17 cellular contexts compared by ENCODE assay signal in genomic region chr5:93300309-93300923, GRCh38.
DNase-seq lines count a peak whose midpoint lies in the region; ATAC-seq, FAIRE-seq and TF ChIP-seq lines count a peak whose summit lies in the region.
"Had no signal": no experiment of that assay in that cellular context is flagged by ENCODE, and none has a peak within 500 bp of the region (broad histone marks: within the 10 kb centered on the region; RNA-seq: fewer than 3 reads in every experiment).

No MANE protein-coding gene starts in this region.

- H2BK20ac ChIP-seq in H9 (ENCODE audit: low read depth, low read length, poor library complexity, severe bottlenecking), result no peak overlapping the region
- no peak overlapping the region for H2BK20ac ChIP-seq in H1 (ENCODE audit: low read length)

- POLR2A ChIA-PET in H1 (lab: Charles Lee; ENCODE audit: partially characterized antibody), result no interaction called here

- no peaks in the 10 kb centered on the region for H3K36me3 Mint-ChIP-seq in H9 (ENCODE audit: insufficient read depth in 1 of 3, low read depth in 3 of 3)
- H3K36me3 Mint-ChIP-seq: CD4-positive, alpha-beta memory T cell had no signal

- TF ChIP-seq RAD21 in H1 (IDR thresholded peaks at IDR 0.05 in 1 of 2, conservative IDR thresholded peaks at IDR 0.05 in 1 of 2; ENCODE audit: low read depth in 2 of 2, low read length in 2 of 2), result no peak
- TF ChIP-seq RAD21 in neural cell (conservative IDR thresholded peaks at IDR 0.05), result no peak

- peak overlapping the region in 1 of 2 experiments; percentile 59; a peak in 3 of 5 replicates for H3K4me3 Mint-ChIP-seq in H9
- H3K4me3 Mint-ChIP-seq: CD4-positive, alpha-beta memory T cell had no signal

- no peaks in the 10 kb centered on the region for H3K27me3 Mint-ChIP-seq in H9 (ENCODE audit: low read depth)

- H2BK12ac ChIP-seq in H9 (ENCODE audit: insufficient read length, low read depth, low read length) (no peak overlapping the region), H1 (ENCODE audit: low read depth, low read length) (no peak overlapping the region)

- H3K9me3 Mint-ChIP-seq in H9, result no peaks in the 10 kb centered on the region

- TF ChIP-seq EP300 in H1 (IDR thresholded peaks at IDR 0.05; ENCODE audit: borderline replicate concordance in 1 of 2, low read depth in 2 of 2, low read length in 2 of 2) (no peak), neural cell (conservative IDR thresholded peaks at IDR 0.05; ENCODE audit: poor library complexity, severe bottlenecking) (peak; percentile 94)

- no peak overlapping the region for H3K56ac ChIP-seq in H9 (ENCODE audit: insufficient read length, low read depth, low read length)
- no peak overlapping the region for H3K56ac ChIP-seq in H1 (replicated peaks; ENCODE audit: insufficient read length, low read depth, low read length)

- H3K23ac ChIP-seq in H9 (ENCODE audit: insufficient read length, low read depth, low read length) (no peak overlapping the region), H1 (ENCODE audit: insufficient read length) (no peak overlapping the region)

- H3K14ac ChIP-seq in H9 (ENCODE audit: insufficient read depth, low read length) (no peak overlapping the region), H1 (ENCODE audit: insufficient read length) (no peak overlapping the region)

- H3K23me2 ChIP-seq in H9 (ENCODE audit: insufficient read length, low read depth, low read length, poor library complexity, severe bottlenecking), result no peaks in the 10 kb centered on the region
- no peaks in the 10 kb centered on the region; the same call in 1 of the 2 replicates for H3K23me2 ChIP-seq in H1 (ENCODE audit: low read depth, low read length)

- H3K27me3 ChIP-seq in H9 (ENCODE audit: insufficient read depth, low read length) (no peaks in the 10 kb centered on the region), H1 (replicated peaks in 1 of 4; ENCODE audit: control insufficient read depth in 3 of 4, extremely low read depth in 1 of 4, insufficient read depth in 3 of 4, low read length in 3 of 4) (no peaks in the 10 kb centered on the region), neural cell (ENCODE audit: insufficient read depth, low read depth, low read length) (peaks cover 47% of the 10 kb centered on the region)

- peak overlapping the region in 1 of 4 experiments; percentile 37; a peak in 4 of 8 replicates for H3K4me3 ChIP-seq in H1 (ENCODE audit: extremely low read depth in 1 of 4, insufficient read depth in 2 of 4, low read depth in 3 of 4, low read length in 4 of 4)
- H3K4me3 ChIP-seq in neural cell (ENCODE audit: low read length), result peak overlapping the region; percentile 35

- H3K36me3 ChIP-seq in H1 (ENCODE audit: control insufficient read depth in 2 of 4, insufficient read depth in 4 of 4, low read length in 3 of 4) (no peaks in the 10 kb centered on the region), neural cell (ENCODE audit: insufficient read depth, low read length) (no peaks in the 10 kb centered on the region)

- no peaks in the 10 kb centered on the region for H3K9me2 ChIP-seq in neural cell (ENCODE audit: insufficient read depth, low read length)

- no peak overlapping the region for H3K9ac ChIP-seq in H9 (ENCODE audit: extremely low read depth, insufficient read length, low read length)
- no peak overlapping the region for H3K9ac ChIP-seq in H1 (replicated peaks in 1 of 4; ENCODE audit: extremely low read depth in 1 of 4, low read depth in 3 of 4, low read length in 3 of 4)
- H3K9ac ChIP-seq in neural cell (ENCODE audit: low read length), result no peak overlapping the region

- H2AFZ ChIP-seq in H9 (ENCODE audit: low read length), result no peak overlapping the region
- no peak overlapping the region for H2AFZ ChIP-seq in H1 (ENCODE audit: low read length)
- H2AFZ ChIP-seq in neural cell (ENCODE audit: low read depth, low read length), result no peak overlapping the region

- no CpG with 5 or more reads among the region's 8 CpGs for WGBS in H9 (ENCODE audit: extremely low coverage, insufficient read length, low lambda C conversion rate)
- 64% methylated on average over 8 of the region's 8 CpGs; no CpG with 5 or more reads in 1 of the 2 experiments for whole genome bisulfite sequencing in H1 (ENCODE audit: extremely low coverage in 1 of 2, insufficient coverage in 1 of 2, insufficient read length in 1 of 2, insufficient replicate concordance in 2 of 2, low coverage in 1 of 2, low lambda C conversion rate in 2 of 2, missing lambda C conversion rate in 1 of 2), 2 experiments

- H3F3A ChIP-seq in neural cell (ENCODE audit: insufficient read depth, low read length, poor library complexity, severe bottlenecking), result peaks cover 3% of the 10 kb centered on the region

- peaks cover 27 to 39% of the 10 kb centered on the region in 2 experiments for H3K4me1 Mint-ChIP-seq in H9
- H3K4me1 Mint-ChIP-seq: CD4-positive, alpha-beta memory T cell had no signal

- H4K8ac ChIP-seq in H9 (replicated peaks; ENCODE audit: insufficient read length, low read depth, low read length), result no peak overlapping the region
- H4K8ac ChIP-seq in H1 (ENCODE audit: extremely low read depth, insufficient read depth, low read length), result no peak overlapping the region

- H4K20me1 ChIP-seq in H9 (ENCODE audit: control insufficient read depth, insufficient read depth, insufficient read length) (no peaks in the 10 kb centered on the region), H1 (replicated peaks in 1 of 2; ENCODE audit: control insufficient read depth in 1 of 2, insufficient read depth in 2 of 2, low read length in 2 of 2) (no peaks in the 10 kb centered on the region), neural cell (ENCODE audit: insufficient read depth) (no peaks in the 10 kb centered on the region)

- no peak overlapping the region for H2BK120ac ChIP-seq in H9 (ENCODE audit: low read depth, low read length, poor library complexity, severe bottlenecking)
- H2BK120ac ChIP-seq in H1 (replicated peaks; ENCODE audit: low read depth, low read length), result no peak overlapping the region

- no peak for FAIRE-seq in H1 (lab: Jason Lieb, UNC)
- FAIRE-seq: A204.1, GM12891, H54, HTR-8/SVneo had no signal

- H4K91ac ChIP-seq in H9 (ENCODE audit: insufficient read length, low read depth, low read length) (no peak overlapping the region), H1 (replicated peaks; ENCODE audit: insufficient read length, low read length) (no peak overlapping the region)

- H3K79me1 ChIP-seq in H9 (ENCODE audit: insufficient read depth, low read depth, low read length, poor library complexity, severe bottlenecking) (no peaks in the 10 kb centered on the region), H1 (ENCODE audit: low read depth, low read length) (no peaks in the 10 kb centered on the region)

- no peak for TF ChIP-seq POLR2A in H1 (IDR thresholded peaks at IDR 0.05; ENCODE audit: control extremely low read depth in 1 of 2, low read depth in 2 of 2, low read length in 2 of 2)

- H2AK5ac ChIP-seq in H9 (ENCODE audit: insufficient read length, low read length) (no peak overlapping the region), H1 (ENCODE audit: low read depth, low read length) (no peak overlapping the region)

- no peaks in the 10 kb centered on the region for H3K79me2 ChIP-seq in H9 (ENCODE audit: insufficient read depth, low read length)
- no peaks in the 10 kb centered on the region for H3K79me2 ChIP-seq in H1 (ENCODE audit: control insufficient read depth in 1 of 2, insufficient read depth in 2 of 2, low read length in 2 of 2)
- H3K79me2 ChIP-seq in neural cell (replicated peaks; ENCODE audit: insufficient read depth, low read length), result no peaks in the 10 kb centered on the region

- TF ChIP-seq CTCF in H9 (conservative IDR thresholded peaks at IDR 0.05) (no peak), H1 (IDR thresholded peaks at IDR 0.05; ENCODE audit: control extremely low read depth in 1 of 3, insufficient read depth in 1 of 3, low read depth in 1 of 3, low read length in 3 of 3) (no peak), neural cell (IDR thresholded peaks at IDR 0.05; ENCODE audit: poor library complexity, severe bottlenecking) (no peak)

- no peak overlapping the region for H3K27ac ChIP-seq in H9 (ENCODE audit: insufficient read length, low read depth, low read length)
- H3K27ac ChIP-seq in H1 (ENCODE audit: low read depth, low read length), result no peak overlapping the region
- no peak overlapping the region for H3K27ac ChIP-seq in neural cell (ENCODE audit: low read length)

- H3T11ph ChIP-seq in H9 (ENCODE audit: low read length), result no peak overlapping the region

- H3K4ac ChIP-seq in H9 (ENCODE audit: low read depth, low read length), result no peak overlapping the region
- no peak overlapping the region for H3K4ac ChIP-seq in H1 (replicated peaks; ENCODE audit: insufficient read length, low read depth, low read length)

- CTCF ChIA-PET in H1 (lab: Charles Lee; ENCODE audit: partially characterized antibody), result interaction anchor here (1.1 kb wide), 1 partner anchor 389 kb away, joined by 3 read pairs; no protein-coding TSS in a partner anchor

- DNase-seq in H9 (no peak), NCI-H69 (lab: John Stamatoyannopoulos, UW) (peak; percentile 87), H1 (ENCODE audit: low read depth in 1 of 2, low spot score in 2 of 2) (no peak), NOMO-1 treated with DMSO at 0.1 percent for 48 hours (lab: John Stamatoyannopoulos, UW; ENCODE audit: unreplicated experiment) (no peak), retina (no peak)
- DNase-seq: CD4-positive, alpha-beta memory T cell; NCI-H748 treated with DMSO at 0.1 percent for 48 hours; NK-92 treated with Interleukin-12 subunit alpha and Interleukin-12 subunit beta, amount 100 ng/mL, for 24 hours; RPMI8226; SIG-M5 had no signal

- H2BK15ac ChIP-seq in H9 (ENCODE audit: low read depth, low read length) (no peak overlapping the region), H1 (ENCODE audit: low read length) (no peak overlapping the region)

- H2BK5ac ChIP-seq in H9 (ENCODE audit: insufficient read length, low read length), result no peak overlapping the region
- no peak overlapping the region for H2BK5ac ChIP-seq in H1 (ENCODE audit: low read depth, low read length)

- H3K4me1 ChIP-seq in H9 (ENCODE audit: insufficient read depth, low read length), result no peaks in the 10 kb centered on the region
- H3K4me1 ChIP-seq in H1 (replicated peaks in 1 of 4; ENCODE audit: control insufficient read depth in 3 of 4, insufficient read depth in 4 of 4, low read length in 3 of 4), result peaks cover 0 to 15% (median 10%) of the 10 kb centered on the region in 4 experiments; a peak in 5 of 7 replicates

- ATAC-seq in HG03108 (IDR thresholded peaks at IDR 0.05; ENCODE audit: unreplicated experiment) (no peak), HG03095 (IDR thresholded peaks at IDR 0.05; ENCODE audit: unreplicated experiment) (no peak)

- H4K5ac ChIP-seq in H9 (ENCODE audit: insufficient read length, low read depth, low read length), result no peak overlapping the region
- H4K5ac ChIP-seq in H1 (ENCODE audit: insufficient read length, low read depth, low read length), result no peak overlapping the region

- peak overlapping the region in 1 of 3 experiments; percentile 95; a peak in 2 of 7 replicates for H3K27ac Mint-ChIP-seq in H9
- H3K27ac Mint-ChIP-seq: CD4-positive, alpha-beta memory T cell had no signal

- H3K9me3 ChIP-seq in H9 (ENCODE audit: control insufficient read depth, low read depth, low read length) (no peaks in the 10 kb centered on the region), H1 (ENCODE audit: insufficient read depth in 2 of 2, low read depth in 1 of 2, low read length in 1 of 2) (no peaks in the 10 kb centered on the region), neural cell (ENCODE audit: low read length) (no peaks in the 10 kb centered on the region)

- H3K4me2 ChIP-seq in H9 (ENCODE audit: insufficient read depth, insufficient read length, low read length) (peak overlapping the region; percentile 26), H1 (ENCODE audit: insufficient read depth in 1 of 2, low read depth in 2 of 2, low read length in 2 of 2) (peak overlapping the region; percentile 41 to 60), neural cell (ENCODE audit: low read length) (peak overlapping the region; percentile 12)

- H3K18ac ChIP-seq in H9 (ENCODE audit: insufficient read length, low read depth, low read length) (no peak overlapping the region), H1 (ENCODE audit: extremely low read depth, low read length) (no peak overlapping the region)
